ENCODE assay signal across 35 cellular contexts in genomic region chrX:115486510-115486909, GRCh38.
"Had no signal": no experiment of that assay in that cellular context is flagged by ENCODE, and none has a peak within 500 bp of the region (broad histone marks: within the 10 kb centered on the region; RNA-seq: fewer than 3 reads in every experiment).

No MANE protein-coding gene starts in this region.

- DNase-seq: Karpas-422, Kasumi-1, MG63, MM.1S, MV-4-11, NCI-H1092, NCI-H1092 treated with DMSO at 0.1 percent for 48 hours, NCI-H1105, NCI-H1105 treated with DMSO at 0.1 percent for 48 hours, NCI-H1417, NCI-H1417 treated with DMSO at 0.1 percent for 48 hours, NCI-H1436, NCI-H1436 treated with DMSO at 0.1 percent for 48 hours, NCI-H146, NCI-H1694, NCI-H1694 treated with DMSO at 0.1 percent for 48 hours, NCI-H187, NCI-H187 treated with DMSO at 0.1 percent for 48 hours, NCI-H1930, NCI-H2029, NCI-H2029 treated with DMSO at 0.1 percent for 48 hours, NCI-H2081, NCI-H2081 treated with DMSO at 0.1 percent for 48 hours, NCI-H2107, NCI-H2171, NCI-H2171 treated with DMSO at 0.1 percent for 48 hours, NCI-H2227 treated with DMSO at 0.1 percent for 48 hours, NCI-H226, NCI-H345, NCI-H446, NCI-H446 treated with DMSO at 0.1 percent for 48 hours, NCI-H510A, NCI-H510A treated with DMSO at 0.1 percent for 48 hours, NCI-H524 had no signal

- H3K4me2 ChIP-seq: KMS-11 had no signal

- H3K27ac ChIP-seq: KMS-11 had no signal

- H3K36me3 ChIP-seq: MG63 had no signal

- H3K9ac ChIP-seq: KMS-11 had no signal

- H3K4me3 ChIP-seq: MG63 had no signal

- H3K27me3 ChIP-seq: MG63 had no signal

- H3K9me3 ChIP-seq: MG63 had no signal
